ENCODE assay signal across 16 cellular contexts in genomic region chr12:57943438-57944080, GRCh38. TPM values are rescaled to one million over a fixed set of nuclear protein-coding genes. Genes with fewer than 3 reads are reported as not detected.
"Had no signal": no experiment of that assay in that cellular context is flagged by ENCODE, and none has a peak within 500 bp of the region (broad histone marks: within the 10 kb centered on the region; RNA-seq: fewer than 3 reads in every experiment).

No MANE protein-coding gene starts in this region.

- H3K9me3 ChIP-seq: ascending aorta, breast epithelium, psoas muscle, stomach, thoracic aorta had no signal

- H3K36me3 ChIP-seq: ascending aorta, breast epithelium, thoracic aorta had no signal

- DNase-seq: activated CD4-positive, CD25-positive, alpha-beta regulatory T cell; activated CD8-positive, alpha-beta memory T cell treated with anti-CD3 and anti-CD28 coated beads, Interleukin-2, amount 50 U/mL, for 48 hours; activated T-cell treated with anti-CD3 and anti-CD28 coated beads, Interleukin-2, amount 50 U/mL, for 72 hours; dermis blood vessel endothelial cell; effector memory CD8-positive, alpha-beta T cell; foreskin melanocyte; kidney glomerular epithelial cell; mesendoderm; psoas muscle; stomach had no signal

- H3K4me3 ChIP-seq: ascending aorta, breast epithelium, psoas muscle, stomach, thoracic aorta had no signal

- H3K27ac ChIP-seq: ascending aorta, breast epithelium, epithelial cell of prostate, psoas muscle, stomach, thoracic aorta had no signal

- H3K9me3 Mint-ChIP-seq: activated CD4-positive, alpha-beta T cell treated with anti-CD3 and anti-CD28 coated beads, Interleukin-2, amount 10 ng/mL, durations not matched to agents 24 days and 14 days; activated T-cell treated with anti-CD3 and anti-CD28 coated beads, Interleukin-2, amount 50 U/mL, for 72 hours; effector memory CD8-positive, alpha-beta T cell had no signal

- H3K27ac Mint-ChIP-seq: activated CD4-positive, alpha-beta T cell treated with anti-CD3 and anti-CD28 coated beads, Interleukin-2, amount 10 ng/mL, durations not matched to agents 24 days and 14 days had no signal

- H3K27me3 Mint-ChIP-seq: activated CD4-positive, alpha-beta T cell treated with anti-CD3 and anti-CD28 coated beads, Interleukin-2, amount 10 ng/mL, durations not matched to agents 24 days and 14 days; effector memory CD8-positive, alpha-beta T cell had no signal

- H3K4me1 ChIP-seq: breast epithelium had no signal

- H3K27me3 ChIP-seq: ascending aorta, breast epithelium, stomach had no signal

- ATAC-seq: activated T-cell treated with anti-CD3 and anti-CD28 coated beads, Interleukin-2, amount 50 U/mL, for 72 hours; effector memory CD8-positive, alpha-beta T cell; psoas muscle; sciatic nerve had no signal

RNA-seq across cellular contexts. Expression of gene ATP23, which starts 2.2 kb away (rescaled TPM):
- total RNA-seq: ascending aorta had no signal
